16 cellular contexts compared by ENCODE assay signal in the genomic region with DNA sequence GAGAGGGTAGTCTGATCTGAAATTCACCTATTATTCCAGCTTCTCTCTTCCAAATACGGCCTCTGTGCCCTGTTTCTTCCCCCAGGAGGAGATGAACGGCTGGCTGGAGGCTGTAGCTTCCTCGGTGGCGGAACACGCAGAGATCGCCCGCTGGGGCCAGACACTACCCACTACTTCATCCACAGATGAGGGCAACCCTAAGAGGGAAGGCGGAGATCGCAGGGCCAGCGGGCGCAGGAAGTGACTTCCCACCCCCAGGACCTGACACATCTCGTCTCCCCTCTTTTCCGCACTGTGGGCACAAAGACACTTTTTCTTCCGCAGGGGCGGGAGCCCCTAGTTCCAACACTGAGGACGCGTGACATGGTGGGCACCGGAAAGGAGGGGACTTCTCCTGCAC. TPM values are rescaled to one million over a fixed set of nuclear protein-coding genes. Genes with fewer than 3 reads are reported as not detected.
DNase-seq lines count a peak whose midpoint lies in the region; ATAC-seq and TF ChIP-seq lines count a peak whose summit lies in the region.
"Had no signal": no experiment of that assay in that cellular context is flagged by ENCODE, and none has a peak within 500 bp of the region (broad histone marks: within the 10 kb centered on the region; RNA-seq: fewer than 3 reads in every experiment).

No MANE protein-coding gene starts in this region.

- in situ Hi-C loops in HAP-1 (cut with MboI; ENCODE audit: low sequenced_read_pairs), result no loop called here
- in situ Hi-C loops in ACHN (cut with HindIII; ENCODE audit: low pct_ligation_motif_present, low pct_unique_long_range_greater_than_20kb, low sequenced_read_pairs), result no loop called here

- H3K27ac Mint-ChIP-seq in stimulated activated effector memory CD8-positive, alpha-beta T cell treated with anti-CD3 and anti-CD28 coated beads, Interleukin-12 subunit alpha, Interleukin-12 subunit beta, amount 100 ng/mL, for 72 hours, result peak overlapping the region; percentile 78

- no peaks in the 10 kb centered on the region for H3K27me3 ChIP-seq in iPS DF 6.9 (ENCODE audit: control insufficient read depth, insufficient read depth, low read length)
- no peaks in the 10 kb centered on the region for H3K27me3 ChIP-seq in HAP-1 (ENCODE audit: low read depth)

- CTCF ChIA-PET in RWPE1 (lab: Yijun Ruan, JAX), result interaction anchor here (0.6 to 1.0 kb wide), 2 partner anchors 13 to 26 kb away, joined by 3 read pairs; no protein-coding TSS in a partner anchor

- H3K4me1 Mint-ChIP-seq in activated T-cell treated with anti-CD3 and anti-CD28 coated beads, Interleukin-2, amount 50 U/mL, for 4 hours (ENCODE audit: low read depth), result peaks cover 22% of the 10 kb centered on the region
- peaks cover 29% of the 10 kb centered on the region for H3K4me1 Mint-ChIP-seq in stimulated activated effector memory CD8-positive, alpha-beta T cell treated with anti-CD3 and anti-CD28 coated beads, Interleukin-12 subunit alpha, Interleukin-12 subunit beta, amount 100 ng/mL, for 72 hours

- H3K36me3 ChIP-seq in iPS DF 6.9 (ENCODE audit: control insufficient read depth, insufficient read depth, low read length) (peaks cover 5% of the 10 kb centered on the region), HAP-1 (replicated peaks) (peaks cover 9% of the 10 kb centered on the region)

- H3K36me3 Mint-ChIP-seq in activated T-cell treated with anti-CD3 and anti-CD28 coated beads, Interleukin-2, amount 50 U/mL, for 4 hours (ENCODE audit: insufficient read depth), result peaks cover 9% of the 10 kb centered on the region
- peaks cover 28% of the 10 kb centered on the region for H3K36me3 Mint-ChIP-seq in stimulated activated effector memory CD8-positive, alpha-beta T cell treated with anti-CD3 and anti-CD28 coated beads, Interleukin-12 subunit alpha, Interleukin-12 subunit beta, amount 100 ng/mL, for 72 hours

- TF ChIP-seq CTCF in RWPE1 (conservative IDR thresholded peaks at IDR 0.05; ENCODE audit: low read depth), result no peak

- POLR2A ChIA-PET in RWPE1 (lab: Yijun Ruan, JAX; ENCODE audit: low non-redundant PET), result no interaction called here

- no peak for ATAC-seq in activated T-cell treated with anti-CD3 and anti-CD28 coated beads, Interleukin-2, amount 50 U/mL, for 4 hours
- no peak for ATAC-seq in stimulated activated effector memory CD8-positive, alpha-beta T cell treated with anti-CD3 and anti-CD28 coated beads, Interleukin-12 subunit alpha, Interleukin-12 subunit beta, amount 100 ng/mL, for 72 hours
- ATAC-seq in HG03571 (IDR thresholded peaks at IDR 0.05; ENCODE audit: unreplicated experiment), result no peak
- ATAC-seq: lower lobe of right lung had no signal

- DNase-seq in activated T-cell treated with anti-CD3 and anti-CD28 coated beads, Interleukin-2, amount 50 U/mL, for 4 hours, result no peak
- DNase-seq in activated T-cell treated with anti-CD3 and anti-CD28 coated beads, Interleukin-2, amount 50 U/mL, for 48 hours, result no peak
- DNase-seq in RWPE1 (ENCODE audit: low spot score) (no peak), iPS DF 6.9 (ENCODE audit: low read depth, low spot score) (no peak), HAP-1 (ENCODE audit: low spot score in 2 of 2) (no peak), ACHN (no peak)
- DNase-seq in stimulated activated effector memory CD8-positive, alpha-beta T cell treated with anti-CD3 and anti-CD28 coated beads, Interleukin-12 subunit alpha, Interleukin-12 subunit beta, amount 100 ng/mL, for 72 hours (ENCODE audit: low spot score in 2 of 2), result no peak
- DNase-seq: activated CD4-positive, alpha-beta T cell treated with anti-CD3 and anti-CD28 coated beads, Interleukin-2, amount 50 U/mL, for 4 hours; KBM-7; lower lobe of right lung; NCI-H1092 treated with DMSO at 0.1 percent for 48 hours; NK-92 treated with Interleukin-12 subunit alpha and Interleukin-12 subunit beta, amount 100 ng/mL, for 24 hours; Right ventricle myocardium superior; stimulated activated CD4-positive, alpha-beta T cell treated with anti-CD3 and anti-CD28 coated beads, Interleukin-4, amount 100 ng/mL, for 1 hour; T-helper 9 cell had no signal

- H3K4me3 ChIP-seq in iPS DF 6.9 (ENCODE audit: low read length), result peak overlapping the region; percentile 93; the same call in 1 of the 2 replicates
- no peak overlapping the region for H3K4me3 ChIP-seq in HAP-1

- H3K27ac ChIP-seq in RWPE1 (0 out of 2 replicates have a peak overlapping the region, but pooled peaks have one; percentile 72), iPS DF 6.9 (ENCODE audit: low read length) (no peak overlapping the region)

- no peaks in the 10 kb centered on the region for H3K9me3 ChIP-seq in iPS DF 6.9 (ENCODE audit: control insufficient read depth, insufficient read depth, low read length)
- H3K9me3 ChIP-seq in HAP-1, result no peaks in the 10 kb centered on the region
- H3K9me3 ChIP-seq: lower lobe of right lung had no signal

- H3K4me1 ChIP-seq in iPS DF 6.9 (ENCODE audit: control insufficient read depth, insufficient read depth, low read length) (peaks cover 2% of the 10 kb centered on the region), HAP-1 (peaks cover 4% of the 10 kb centered on the region)

- H3K4me3 Mint-ChIP-seq in activated T-cell treated with anti-CD3 and anti-CD28 coated beads, Interleukin-2, amount 50 U/mL, for 4 hours, result peak overlapping the region; percentile 57
- H3K4me3 Mint-ChIP-seq in stimulated activated effector memory CD8-positive, alpha-beta T cell treated with anti-CD3 and anti-CD28 coated beads, Interleukin-12 subunit alpha, Interleukin-12 subunit beta, amount 100 ng/mL, for 72 hours, result peak overlapping the region; percentile 75

- H3K9me3 Mint-ChIP-seq in activated T-cell treated with anti-CD3 and anti-CD28 coated beads, Interleukin-2, amount 50 U/mL, for 4 hours, result no peaks in the 10 kb centered on the region
- no peaks in the 10 kb centered on the region for H3K9me3 Mint-ChIP-seq in stimulated activated effector memory CD8-positive, alpha-beta T cell treated with anti-CD3 and anti-CD28 coated beads, Interleukin-12 subunit alpha, Interleukin-12 subunit beta, amount 100 ng/mL, for 72 hours

- no CpG with 5 or more reads among the region's 18 CpGs for WGBS in iPS DF 6.9 (ENCODE audit: insufficient coverage, insufficient read length)

- H3K27me3 Mint-ChIP-seq in activated T-cell treated with anti-CD3 and anti-CD28 coated beads, Interleukin-2, amount 50 U/mL, for 4 hours (ENCODE audit: low read depth), result no peaks in the 10 kb centered on the region

RNA-seq across cellular contexts. Expression of a gene that starts 1.3 kb away (rescaled TPM):
- 10 to 100 TPM; 80.1 to 86.1 (median 84.8) TPM for total RNA-seq in activated T-cell treated with anti-CD3 and anti-CD28 coated beads, Interleukin-2, amount 50 U/mL, for 4 hours

RNA-seq across cellular contexts. Expression of a gene that starts 25.8 kb away (rescaled TPM):
- total RNA-seq in activated T-cell treated with anti-CD3 and anti-CD28 coated beads, Interleukin-2, amount 50 U/mL, for 4 hours, result 100 to 1,000 TPM; 210 to 251 (median 213) TPM
